Comparison of ENCODE assay signal across 8 cellular contexts in the genomic region with DNA sequence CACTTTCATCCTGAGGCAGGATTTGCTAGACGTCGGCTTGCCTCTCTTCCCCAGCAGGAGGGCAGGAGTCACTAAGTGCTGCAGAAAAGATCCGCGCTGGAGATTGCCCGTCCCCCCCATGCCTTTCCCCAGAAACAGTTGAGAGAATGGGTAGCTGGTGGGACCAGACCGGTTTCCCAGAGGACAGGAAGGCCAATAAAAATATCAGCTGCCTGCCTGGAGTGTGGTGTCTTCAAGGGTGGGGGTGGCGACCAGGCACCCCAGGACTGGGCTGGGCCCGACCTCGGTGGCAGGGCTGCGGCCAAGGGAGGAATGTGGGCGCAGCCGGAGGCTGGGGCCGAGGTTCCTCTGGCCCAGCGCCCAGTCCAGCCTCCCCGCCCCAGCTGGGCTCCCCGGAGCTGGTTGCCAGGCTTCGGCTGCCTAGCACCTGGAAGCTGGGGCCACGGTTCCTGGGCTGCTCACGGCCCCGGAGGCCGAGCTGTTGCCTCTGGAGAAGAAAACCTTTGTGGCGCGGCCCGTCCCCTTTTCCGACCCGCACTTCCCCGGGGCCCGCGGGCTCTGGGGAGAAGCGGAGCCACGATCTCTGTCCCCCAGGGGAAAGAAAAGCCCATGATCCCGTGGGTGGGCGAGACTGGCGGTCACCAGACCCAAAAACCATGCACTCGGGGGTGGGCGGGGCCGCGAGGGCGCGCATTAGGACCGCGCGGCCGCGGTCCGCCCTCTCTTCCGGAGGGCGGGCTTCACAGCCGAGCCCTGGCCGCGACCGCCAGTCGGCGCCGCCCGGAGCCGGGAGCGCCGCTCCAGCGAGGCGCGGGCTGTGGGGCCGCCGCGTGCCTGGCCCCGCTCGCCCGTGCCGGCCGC. TPM values are rescaled to one million over a fixed set of nuclear protein-coding genes. Genes with fewer than 3 reads are reported as not detected.
DNase-seq lines count a peak whose midpoint lies in the region; ATAC-seq, FAIRE-seq and TF ChIP-seq lines count a peak whose summit lies in the region.

A gene with protein sequence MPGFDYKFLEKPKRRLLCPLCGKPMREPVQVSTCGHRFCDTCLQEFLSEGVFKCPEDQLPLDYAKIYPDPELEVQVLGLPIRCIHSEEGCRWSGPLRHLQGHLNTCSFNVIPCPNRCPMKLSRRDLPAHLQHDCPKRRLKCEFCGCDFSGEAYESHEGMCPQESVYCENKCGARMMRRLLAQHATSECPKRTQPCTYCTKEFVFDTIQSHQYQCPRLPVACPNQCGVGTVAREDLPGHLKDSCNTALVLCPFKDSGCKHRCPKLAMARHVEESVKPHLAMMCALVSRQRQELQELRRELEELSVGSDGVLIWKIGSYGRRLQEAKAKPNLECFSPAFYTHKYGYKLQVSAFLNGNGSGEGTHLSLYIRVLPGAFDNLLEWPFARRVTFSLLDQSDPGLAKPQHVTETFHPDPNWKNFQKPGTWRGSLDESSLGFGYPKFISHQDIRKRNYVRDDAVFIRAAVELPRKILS (plus strand): TSS at position 769 of the 861 bp plus-strand sequence. CDS start 102 bp downstream, outside the sequence.

- peak within 1 kb of the TSS; percentile 95 for H3K27ac ChIP-seq in AG04450 (ENCODE audit: low read depth, low read length)
- H3K27ac ChIP-seq in keratinocyte (ENCODE audit: control insufficient read depth, insufficient read depth, low read length), result peak within 1 kb of the TSS; percentile 91

- peaks cover 45% of the 10 kb centered on the region for H3K79me2 ChIP-seq in keratinocyte (ENCODE audit: control insufficient read depth, insufficient read depth, low read length)

- peaks cover 7% of the 10 kb centered on the region for H3K9me1 ChIP-seq in keratinocyte (ENCODE audit: control insufficient read depth, extremely low read depth, insufficient read depth, low read length)

- H3K4me3 ChIP-seq in AG04450 (ENCODE audit: low read depth, low read length) (peak within 1 kb of the TSS; percentile 88), keratinocyte (ENCODE audit: control insufficient read depth in 2 of 3, extremely low read depth in 1 of 3, insufficient read depth in 2 of 3, low read depth in 1 of 3, low read length in 3 of 3) (peak within 1 kb of the TSS; percentile 88 to 98 (median 89))

- DNase-seq in AG04450 (ENCODE audit: low read depth, low spot score) (no peak), NCI-H226 (peak; percentile 93), cerebellar cortex (ENCODE audit: low spot score) (peak; percentile 72), keratinocyte (ENCODE audit: low read depth, low spot score) (no peak)
- DNase-seq in stimulated activated CD4-positive, alpha-beta T cell treated with anti-CD3 and anti-CD28 coated beads, Interleukin-12 subunit alpha, Interleukin-12 subunit beta, amount 100 ng/mL, for 4 hours, result peak; percentile 82

- peak within 1 kb of the TSS; percentile 96 for H3K9ac ChIP-seq in keratinocyte (ENCODE audit: control insufficient read depth, extremely low read depth, insufficient read depth, low read length)

- no peaks in the 10 kb centered on the region for H3K27me3 ChIP-seq in AG04450 (ENCODE audit: control insufficient read depth, insufficient read depth, low read length)
- no peaks in the 10 kb centered on the region for H3K27me3 ChIP-seq in keratinocyte (ENCODE audit: control insufficient read depth, extremely low read depth, insufficient read depth, low read length)

- H3K4me1 ChIP-seq in keratinocyte (ENCODE audit: control insufficient read depth, extremely low read depth, insufficient read depth, low read length), result peaks cover 33% of the 10 kb centered on the region

- H3K36me3 ChIP-seq in keratinocyte (ENCODE audit: control insufficient read depth in 2 of 2, extremely low read depth in 1 of 2, insufficient read depth in 2 of 2, low read length in 2 of 2), result peaks cover 18 to 23% of the 10 kb centered on the region in 2 experiments

- peaks cover 24% of the 10 kb centered on the region for H4K20me1 ChIP-seq in keratinocyte (ENCODE audit: control insufficient read depth, extremely low read depth, insufficient read depth, low read length)

- no peak within 1 kb of the TSS for H2AFZ ChIP-seq in keratinocyte (ENCODE audit: control insufficient read depth, low read length)

- H3K9me3 ChIP-seq in AG04450 (ENCODE audit: control insufficient read depth, insufficient read depth, low read length) (peaks cover 4% of the 10 kb centered on the region; the same call in 1 of the 2 replicates), keratinocyte (ENCODE audit: control insufficient read depth, low read depth, low read length) (peaks cover 11% of the 10 kb centered on the region)

- POLR2A ChIA-PET in AG04450 (lab: Yijun Ruan, JAX), result interaction anchor here (1.3 to 6.6 kb wide), 3 partner anchors 16 to 24 kb away, joined by 4 to 93 read pairs (median 5); partner anchors contain the start of genes NEK8, RPL23A and TLCD1

- FAIRE-seq in keratinocyte (lab: Jason Lieb, UNC), result no peak

- TF ChIP-seq CTCF in AG04450 (IDR thresholded peaks at IDR 0.05; ENCODE audit: low read depth, low read length) (0 out of 2 replicates have a peak, but pooled peaks have one; percentile 5), keratinocyte (optimal IDR thresholded peaks at IDR 0.05 in 1 of 3, IDR thresholded peaks at IDR 0.05 in 1 of 3, conservative IDR thresholded peaks at IDR 0.05 in 1 of 3; ENCODE audit: extremely low read depth in 1 of 3, insufficient read depth in 2 of 3, low read length in 3 of 3) (peak in 2 of 3 experiments; percentile 3 to 30)

- ATAC-seq in GM18867 (IDR thresholded peaks at IDR 0.05; ENCODE audit: unreplicated experiment) (peak; percentile 67), HG03103 (IDR thresholded peaks at IDR 0.05; ENCODE audit: low read depth, unreplicated experiment) (peak; percentile 48)
- peak; percentile 90 to 91 for ATAC-seq in activated CD4-positive, CD25-positive, alpha-beta regulatory T cell treated with anti-CD3 and anti-CD28 coated beads, Interleukin-2, amount 50 U/mL, for 24 hours

- CTCF ChIA-PET in AG04450 (lab: Charles Lee), result interaction anchor here (0.5 to 15.1 kb wide), 4 partner anchors 16 to 31 kb away, joined by 3 to 193 read pairs (median 4); partner anchors contain the start of genes NEK8 and TLCD1

- H3K4me2 ChIP-seq in keratinocyte (ENCODE audit: control insufficient read depth, extremely low read depth, insufficient read depth, low read depth, low read length), result peak within 1 kb of the TSS; percentile 96

- dilution Hi-C loops in keratinocyte (cut with MboI; ENCODE audit: extremely low pct_ligation_motif_present, low sequenced_read_pairs), result no loop called here

RNA-seq across cellular contexts. Expression of the gene that starts here (rescaled TPM):
- polyA plus RNA-seq in AG04450 (2011; rRNA removed) (26.1 and 38.8 TPM in 2 replicates), keratinocyte (57.3 to 69.4 TPM (median 60.5 TPM) in 3 replicates)
- 106 and 134 TPM in 2 replicates for polyA minus RNA-seq in AG04450 (2011; rRNA and poly(A)+ RNA removed)
- polyA plus RNA-seq in keratinocyte (2011; ENCODE audit: low read depth), result 12.1 TPM
- 34.2 and 49.5 TPM in 2 replicates for polyA plus RNA-seq in keratinocyte (2011; cell fraction: cytosol; rRNA removed)
- 136 and 156 TPM in 2 replicates for polyA plus RNA-seq in keratinocyte (2011; cell fraction: nucleus; rRNA removed)
- polyA plus RNA-seq in keratinocyte (2012; ENCODE audit: low replicate concordance), result 29.3 and 55.3 TPM in 2 replicates
- 78.9 to 246 TPM (median 103 TPM) in 3 replicates for polyA minus RNA-seq in keratinocyte
- 74.6 TPM for polyA minus RNA-seq in keratinocyte (2011; cell fraction: cytosol; rRNA and poly(A)+ RNA removed)
- 85.4 and 89.2 TPM in 2 replicates for polyA minus RNA-seq in keratinocyte (2011; cell fraction: nucleus; rRNA and poly(A)+ RNA removed)

Comparison
In these comparisons a context has a peak if more than half of its experiments do, and no peak if none do; other contexts are left out.
1. DNase-seq: peak in NCI-H226 (single experiment), cerebellar cortex (single experiment) and stimulated activated CD4-positive, alpha-beta T cell treated with anti-CD3 and anti-CD28 coated beads, Interleukin-12 subunit alpha, Interleukin-12 subunit beta, amount 100 ng/mL, for 4 hours (single experiment); none in AG04450 (single experiment) and keratinocyte (single experiment).
2. Peak in every context shown above with its lines, with median percentiles within 50 percentile points of each other: ATAC-seq.